In the genomic region with DNA sequence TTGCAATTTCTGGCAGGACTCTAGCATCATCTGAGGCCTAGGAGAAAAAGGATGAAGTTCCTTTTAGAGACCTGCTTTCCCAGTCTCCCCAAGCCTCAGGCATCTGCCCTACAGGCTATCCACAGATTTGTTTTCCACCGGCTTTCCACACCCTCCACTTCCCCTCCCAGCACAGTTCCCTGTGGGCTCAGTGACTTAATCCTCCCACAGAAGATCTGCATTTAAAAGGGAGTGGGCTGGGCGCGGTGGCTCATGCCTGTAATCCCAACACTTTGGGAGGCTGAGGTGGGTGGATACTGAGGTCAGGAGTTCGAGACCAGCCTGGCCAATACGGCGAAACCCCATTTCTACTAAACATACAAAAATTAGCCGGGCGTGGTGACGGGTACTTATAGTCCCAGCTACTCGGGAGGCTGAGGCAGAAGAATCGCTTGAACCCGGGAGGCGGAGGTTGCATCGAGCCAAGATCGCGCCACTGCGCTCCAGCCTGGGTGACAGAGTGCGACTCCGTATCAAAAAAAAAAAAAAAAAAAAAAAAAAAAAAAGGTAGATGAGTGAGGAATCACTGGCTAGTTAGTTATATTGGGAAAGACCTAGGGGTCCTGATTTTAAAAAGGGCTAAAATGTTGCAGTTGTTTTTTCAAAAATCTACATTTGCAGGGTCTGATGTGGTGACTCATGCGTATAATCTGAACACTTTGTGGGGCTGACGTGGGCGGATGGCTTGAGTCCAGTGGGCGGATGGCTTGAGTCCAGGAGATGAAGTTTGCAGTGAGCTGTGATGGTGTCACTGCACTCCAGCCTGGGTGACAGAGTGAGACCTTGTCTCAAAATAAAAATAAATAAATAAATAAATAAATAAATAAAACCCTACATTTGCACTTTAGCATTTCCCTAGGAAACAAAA, we compare ENCODE assay signal across 1 cellular context.
TF ChIP-seq lines count a peak whose summit lies in the region.

No MANE protein-coding gene starts in this region.

TF ChIP-seq in K562, 482 proteins besides CTCF, POLR2A, EP300 and RAD21 (continued from another document):
- no peak for TF ChIP-seq GTF2F1 (IDR thresholded peaks at IDR 0.05; ENCODE audit: low read depth, low read length)
- TF ChIP-seq EGR1 (conservative IDR thresholded peaks at IDR 0.05), result peak; percentile 100
- TF ChIP-seq, protein P1, sequence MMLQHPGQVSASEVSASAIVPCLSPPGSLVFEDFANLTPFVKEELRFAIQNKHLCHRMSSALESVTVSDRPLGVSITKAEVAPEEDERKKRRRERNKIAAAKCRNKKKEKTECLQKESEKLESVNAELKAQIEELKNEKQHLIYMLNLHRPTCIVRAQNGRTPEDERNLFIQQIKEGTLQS (IDR thresholded peaks at IDR 0.05), result peak; percentile 93
- TF ChIP-seq, protein P1 (CRISPR knock-in tag; conservative IDR thresholded peaks at IDR 0.05), result no peak
- TF ChIP-seq ATF1 (CRISPR knock-in tag; IDR thresholded peaks at IDR 0.05), result no peak
- TF ChIP-seq ATF1 (tag; IDR thresholded peaks at IDR 0.05), result peak; percentile 27; the same call in 1 of the 2 replicates
- peak; percentile 25 for TF ChIP-seq FOS (IDR thresholded peaks at IDR 0.05; ENCODE audit: extremely low read depth, insufficient read length)
- peak; percentile 79 for TF ChIP-seq SMARCE1 (IDR thresholded peaks at IDR 0.05)
- TF ChIP-seq, protein P2, sequence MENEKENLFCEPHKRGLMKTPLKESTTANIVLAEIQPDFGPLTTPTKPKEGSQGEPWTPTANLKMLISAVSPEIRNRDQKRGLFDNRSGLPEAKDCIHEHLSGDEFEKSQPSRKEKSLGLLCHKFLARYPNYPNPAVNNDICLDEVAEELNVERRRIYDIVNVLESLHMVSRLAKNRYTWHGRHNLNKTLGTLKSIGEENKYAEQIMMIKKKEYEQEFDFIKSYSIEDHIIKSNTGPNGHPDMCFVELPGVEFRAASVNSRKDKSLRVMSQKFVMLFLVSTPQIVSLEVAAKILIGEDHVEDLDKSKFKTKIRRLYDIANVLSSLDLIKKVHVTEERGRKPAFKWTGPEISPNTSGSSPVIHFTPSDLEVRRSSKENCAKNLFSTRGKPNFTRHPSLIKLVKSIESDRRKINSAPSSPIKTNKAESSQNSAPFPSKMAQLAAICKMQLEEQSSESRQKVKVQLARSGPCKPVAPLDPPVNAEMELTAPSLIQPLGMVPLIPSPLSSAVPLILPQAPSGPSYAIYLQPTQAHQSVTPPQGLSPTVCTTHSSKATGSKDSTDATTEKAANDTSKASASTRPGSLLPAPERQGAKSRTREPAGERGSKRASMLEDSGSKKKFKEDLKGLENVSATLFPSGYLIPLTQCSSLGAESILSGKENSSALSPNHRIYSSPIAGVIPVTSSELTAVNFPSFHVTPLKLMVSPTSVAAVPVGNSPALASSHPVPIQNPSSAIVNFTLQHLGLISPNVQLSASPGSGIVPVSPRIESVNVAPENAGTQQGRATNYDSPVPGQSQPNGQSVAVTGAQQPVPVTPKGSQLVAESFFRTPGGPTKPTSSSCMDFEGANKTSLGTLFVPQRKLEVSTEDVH (IDR thresholded peaks at IDR 0.05; ENCODE audit: low read depth, partially characterized antibody), result no peak
- no peak for TF ChIP-seq MTA3 (IDR thresholded peaks at IDR 0.05; ENCODE audit: borderline replicate concordance)
- peak; percentile 73 to 81; a peak in 3 of 4 replicates for TF ChIP-seq KDM1A (IDR thresholded peaks at IDR 0.05)
- TF ChIP-seq, protein P3, sequence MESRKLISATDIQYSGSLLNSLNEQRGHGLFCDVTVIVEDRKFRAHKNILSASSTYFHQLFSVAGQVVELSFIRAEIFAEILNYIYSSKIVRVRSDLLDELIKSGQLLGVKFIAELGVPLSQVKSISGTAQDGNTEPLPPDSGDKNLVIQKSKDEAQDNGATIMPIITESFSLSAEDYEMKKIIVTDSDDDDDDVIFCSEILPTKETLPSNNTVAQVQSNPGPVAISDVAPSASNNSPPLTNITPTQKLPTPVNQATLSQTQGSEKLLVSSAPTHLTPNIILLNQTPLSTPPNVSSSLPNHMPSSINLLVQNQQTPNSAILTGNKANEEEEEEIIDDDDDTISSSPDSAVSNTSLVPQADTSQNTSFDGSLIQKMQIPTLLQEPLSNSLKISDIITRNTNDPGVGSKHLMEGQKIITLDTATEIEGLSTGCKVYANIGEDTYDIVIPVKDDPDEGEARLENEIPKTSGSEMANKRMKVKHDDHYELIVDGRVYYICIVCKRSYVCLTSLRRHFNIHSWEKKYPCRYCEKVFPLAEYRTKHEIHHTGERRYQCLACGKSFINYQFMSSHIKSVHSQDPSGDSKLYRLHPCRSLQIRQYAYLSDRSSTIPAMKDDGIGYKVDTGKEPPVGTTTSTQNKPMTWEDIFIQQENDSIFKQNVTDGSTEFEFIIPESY (CRISPR knock-in tag; IDR thresholded peaks at IDR 0.05), result peak; percentile 44; the same call in 1 of the 2 replicates
- TF ChIP-seq RBM34 (IDR thresholded peaks at IDR 0.05; ENCODE audit: borderline replicate concordance, insufficient read depth, low read length), result no peak
- TF ChIP-seq TEAD4 (IDR thresholded peaks at IDR 0.05; ENCODE audit: low read length), result peak; percentile 42; the same call in 1 of the 2 replicates
- no peak for TF ChIP-seq TEAD4 (CRISPR knock-in tag; IDR thresholded peaks at IDR 0.05; ENCODE audit: borderline replicate concordance)
- TF ChIP-seq DPF2 (IDR thresholded peaks at IDR 0.05), result peak; percentile 89
- TF ChIP-seq, protein P4, sequence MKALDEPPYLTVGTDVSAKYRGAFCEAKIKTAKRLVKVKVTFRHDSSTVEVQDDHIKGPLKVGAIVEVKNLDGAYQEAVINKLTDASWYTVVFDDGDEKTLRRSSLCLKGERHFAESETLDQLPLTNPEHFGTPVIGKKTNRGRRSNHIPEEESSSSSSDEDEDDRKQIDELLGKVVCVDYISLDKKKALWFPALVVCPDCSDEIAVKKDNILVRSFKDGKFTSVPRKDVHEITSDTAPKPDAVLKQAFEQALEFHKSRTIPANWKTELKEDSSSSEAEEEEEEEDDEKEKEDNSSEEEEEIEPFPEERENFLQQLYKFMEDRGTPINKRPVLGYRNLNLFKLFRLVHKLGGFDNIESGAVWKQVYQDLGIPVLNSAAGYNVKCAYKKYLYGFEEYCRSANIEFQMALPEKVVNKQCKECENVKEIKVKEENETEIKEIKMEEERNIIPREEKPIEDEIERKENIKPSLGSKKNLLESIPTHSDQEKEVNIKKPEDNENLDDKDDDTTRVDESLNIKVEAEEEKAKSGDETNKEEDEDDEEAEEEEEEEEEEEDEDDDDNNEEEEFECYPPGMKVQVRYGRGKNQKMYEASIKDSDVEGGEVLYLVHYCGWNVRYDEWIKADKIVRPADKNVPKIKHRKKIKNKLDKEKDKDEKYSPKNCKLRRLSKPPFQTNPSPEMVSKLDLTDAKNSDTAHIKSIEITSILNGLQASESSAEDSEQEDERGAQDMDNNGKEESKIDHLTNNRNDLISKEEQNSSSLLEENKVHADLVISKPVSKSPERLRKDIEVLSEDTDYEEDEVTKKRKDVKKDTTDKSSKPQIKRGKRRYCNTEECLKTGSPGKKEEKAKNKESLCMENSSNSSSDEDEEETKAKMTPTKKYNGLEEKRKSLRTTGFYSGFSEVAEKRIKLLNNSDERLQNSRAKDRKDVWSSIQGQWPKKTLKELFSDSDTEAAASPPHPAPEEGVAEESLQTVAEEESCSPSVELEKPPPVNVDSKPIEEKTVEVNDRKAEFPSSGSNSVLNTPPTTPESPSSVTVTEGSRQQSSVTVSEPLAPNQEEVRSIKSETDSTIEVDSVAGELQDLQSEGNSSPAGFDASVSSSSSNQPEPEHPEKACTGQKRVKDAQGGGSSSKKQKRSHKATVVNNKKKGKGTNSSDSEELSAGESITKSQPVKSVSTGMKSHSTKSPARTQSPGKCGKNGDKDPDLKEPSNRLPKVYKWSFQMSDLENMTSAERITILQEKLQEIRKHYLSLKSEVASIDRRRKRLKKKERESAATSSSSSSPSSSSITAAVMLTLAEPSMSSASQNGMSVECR (CRISPR knock-in tag; IDR thresholded peaks at IDR 0.05), result no peak
- TF ChIP-seq, protein P5, sequence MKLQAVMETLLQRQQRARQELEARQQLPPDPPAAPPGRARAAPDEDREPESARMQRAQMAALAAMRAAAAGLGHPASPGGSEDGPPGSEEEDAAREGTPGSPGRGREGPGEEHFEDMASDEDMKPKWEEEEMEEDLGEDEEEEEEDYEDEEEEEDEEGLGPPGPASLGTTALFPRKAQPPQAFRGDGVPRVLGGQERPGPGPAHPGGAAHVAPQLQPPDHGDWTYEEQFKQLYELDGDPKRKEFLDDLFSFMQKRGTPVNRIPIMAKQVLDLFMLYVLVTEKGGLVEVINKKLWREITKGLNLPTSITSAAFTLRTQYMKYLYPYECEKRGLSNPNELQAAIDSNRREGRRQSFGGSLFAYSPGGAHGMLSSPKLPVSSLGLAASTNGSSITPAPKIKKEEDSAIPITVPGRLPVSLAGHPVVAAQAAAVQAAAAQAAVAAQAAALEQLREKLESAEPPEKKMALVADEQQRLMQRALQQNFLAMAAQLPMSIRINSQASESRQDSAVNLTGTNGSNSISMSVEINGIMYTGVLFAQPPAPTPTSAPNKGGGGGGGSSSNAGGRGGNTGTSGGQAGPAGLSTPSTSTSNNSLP (IDR thresholded peaks at IDR 0.05; ENCODE audit: borderline replicate concordance, low read depth, low read length), result 0 out of 2 replicates have a peak, but pooled peaks have one; percentile 18
